Comparison of ENCODE assay signal across 9 cellular contexts in the genomic region with DNA sequence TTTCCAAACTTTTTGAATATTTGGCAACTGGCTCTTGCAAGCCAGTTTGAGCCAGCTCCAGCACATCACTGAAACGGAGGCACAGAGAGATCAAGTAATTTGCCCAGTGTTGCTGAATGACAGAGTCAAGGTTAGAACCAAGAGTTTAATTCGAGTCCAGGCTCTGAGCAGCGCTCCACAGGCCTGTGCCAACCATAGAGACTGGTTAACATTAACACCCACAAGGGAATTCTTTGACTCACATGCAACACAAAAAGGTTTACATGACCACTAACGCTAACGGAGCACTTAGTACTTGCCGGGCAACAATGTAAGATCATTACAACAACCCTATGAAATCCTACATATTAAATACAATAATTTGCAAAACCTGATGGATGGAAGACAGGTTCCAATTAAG. TPM values are rescaled to one million over a fixed set of nuclear protein-coding genes. Genes with fewer than 3 reads are reported as not detected.
DNase-seq lines count a peak whose midpoint lies in the region; ATAC-seq and TF ChIP-seq lines count a peak whose summit lies in the region.
"Had no signal": no experiment of that assay in that cellular context is flagged by ENCODE, and none has a peak within 500 bp of the region (broad histone marks: within the 10 kb centered on the region; RNA-seq: fewer than 3 reads in every experiment).

No MANE protein-coding gene starts in this region.

- H3K4me3 Mint-ChIP-seq in progenitor cell of endocrine pancreas (ENCODE audit: low read depth): no peak overlapping the region

- ATAC-seq in HG03175 (IDR thresholded peaks at IDR 0.05; ENCODE audit: unreplicated experiment): no peak

- no peaks in the 10 kb centered on the region for H4K20me1 ChIP-seq in PC-9 (ENCODE audit: insufficient read depth)

- CTCF ChIA-PET in PC-9 (lab: Charles Lee): no interaction called here

- H3K27ac Mint-ChIP-seq in progenitor cell of endocrine pancreas: no peak overlapping the region

- peaks cover 6% of the 10 kb centered on the region for H3K4me1 Mint-ChIP-seq in progenitor cell of endocrine pancreas (ENCODE audit: low read depth)

- POLR2A ChIA-PET in PC-9 (lab: Charles Lee; ENCODE audit: unreplicated experiment): interaction anchor here (0.6 to 0.7 kb wide), 2 partner anchors 16 to 139 kb away, joined by 3 read pairs; no protein-coding TSS in a partner anchor

- H3F3A ChIP-seq in PC-9 (ENCODE audit: insufficient read depth, low read depth): peaks cover 6% of the 10 kb centered on the region; the same call in 1 of the 2 replicates

- peaks cover 31% of the 10 kb centered on the region for H3K4me1 ChIP-seq in PC-9 (replicated peaks; ENCODE audit: insufficient read depth)

- H3K4me3 ChIP-seq in PC-9 (peak overlapping the region; percentile 77), choroid plexus epithelial cell (ENCODE audit: low read depth, low read length) (peak overlapping the region; percentile 74)

- DNase-seq in EL (peak; percentile 46), PC-9 (peak in 1 of 2 experiments; percentile 37), choroid plexus epithelial cell (ENCODE audit: low read depth) (peak; percentile 12), retina (peak; percentile 15), NCI-H2196 (lab: John Stamatoyannopoulos, UW; ENCODE audit: unreplicated experiment) (no peak), progenitor cell of endocrine pancreas (ENCODE audit: low spot score, unreplicated experiment) (no peak), NCI-H69 (lab: John Stamatoyannopoulos, UW) (no peak)
- DNase-seq: NCI-H1694 had no signal

- H3K36me3 Mint-ChIP-seq in progenitor cell of endocrine pancreas (ENCODE audit: insufficient read depth): no peaks in the 10 kb centered on the region

- peak overlapping the region; percentile 87 for H3K4me2 ChIP-seq in PC-9

- H2AFZ ChIP-seq in PC-9: peak overlapping the region; percentile 80; the same call in 1 of the 2 replicates

- H3K27me3 ChIP-seq in PC-9 (ENCODE audit: insufficient read depth, low read depth): no peaks in the 10 kb centered on the region

- no peak overlapping the region for H3K27ac ChIP-seq in PC-9

- no peak for TF ChIP-seq CTCF in PC-9 (conservative IDR thresholded peaks at IDR 0.05)
- TF ChIP-seq CTCF in choroid plexus epithelial cell (conservative IDR thresholded peaks at IDR 0.05; ENCODE audit: low read depth, low read length): no peak
- no peak for TF ChIP-seq CTCF in progenitor cell of endocrine pancreas (IDR thresholded peaks at IDR 0.05; ENCODE audit: unreplicated experiment)

- H3K36me3 ChIP-seq in PC-9 (ENCODE audit: low read depth): no peaks in the 10 kb centered on the region

- intact Hi-C loops in PC-9 (cut with micrococcal nuclease; ENCODE audit: unreplicated experiment): loop anchor here (1.0 to 5.0 kb wide), 2 partner anchors 18 to 344 kb away; no protein-coding TSS in a partner anchor

- H3K9me2 ChIP-seq in PC-9 (ENCODE audit: insufficient read depth): no peaks in the 10 kb centered on the region

- no peaks in the 10 kb centered on the region for H3K9me3 Mint-ChIP-seq in progenitor cell of endocrine pancreas (ENCODE audit: low read depth)

- H3K27me3 Mint-ChIP-seq in progenitor cell of endocrine pancreas: peaks cover 81% of the 10 kb centered on the region

- H3K9me3 ChIP-seq in PC-9 (ENCODE audit: insufficient read depth, low read depth): no peaks in the 10 kb centered on the region

- peaks cover 44% of the 10 kb centered on the region for H3K79me2 ChIP-seq in PC-9 (ENCODE audit: low read depth)

- no TSS peak for BruUV-seq in PC-9 (replicated peaks; lab: Mats Ljungman, UMichigan)

RNA-seq across cellular contexts. Expression of gene RGS10, which starts 1.5 kb away (rescaled TPM):
- total RNA-seq in PC-9 (2021) (44.5 and 46.0 TPM in 2 replicates), progenitor cell of endocrine pancreas (0.96 and 2.0 TPM in 2 replicates)

RNA-seq across cellular contexts. Expression of gene TIAL1, which starts 55.7 kb away (rescaled TPM):
- total RNA-seq in PC-9 (2021) (81.4 and 94.1 TPM in 2 replicates), progenitor cell of endocrine pancreas (177 and 189 TPM in 2 replicates)

Comparison
In these comparisons a context has a peak if more than half of its experiments do, and no peak if none do; other contexts are left out.
1. DNase-seq: peak in EL (single experiment), choroid plexus epithelial cell (single experiment) and retina (single experiment); none in NCI-H2196 (single experiment), progenitor cell of endocrine pancreas (single experiment) and NCI-H69 (single experiment).
2. RNA of gene RGS10, which starts 1.5 kb away (total RNA-seq): 44.5 to 46.0 TPM in PC-9; 0.96 to 2.0 TPM in progenitor cell of endocrine pancreas; every median in the first group is over 10 times any median in the second.